24 cellular contexts compared by ENCODE assay signal in genomic region chr12:127760996-127761395, GRCh38.
"Had no signal": no experiment of that assay in that cellular context is flagged by ENCODE, and none has a peak within 500 bp of the region (broad histone marks: within the 10 kb centered on the region; RNA-seq: fewer than 3 reads in every experiment).

No MANE protein-coding gene starts in this region.

- H3K4me2 ChIP-seq: SK-N-SH had no signal

- H3K27ac ChIP-seq: adrenal gland, Peyer's patch, RWPE1, SJCRH30, WERI-Rb-1 had no signal

- H3K36me3 ChIP-seq: adrenal gland, MG63, Peyer's patch, SJCRH30, WERI-Rb-1 had no signal

- ATAC-seq: activated CD4-positive, alpha-beta T cell treated with anti-CD3 and anti-CD28 coated beads for 36 hours; activated CD8-positive, alpha-beta T cell treated with anti-CD3 and anti-CD28 coated beads for 36 hours had no signal

- H3K4me1 ChIP-seq: adrenal gland, Peyer's patch, SJCRH30 had no signal

- H3K4me1 Mint-ChIP-seq: activated CD4-positive, alpha-beta T cell treated with anti-CD3 and anti-CD28 coated beads for 36 hours; activated naive CD8-positive, alpha-beta T cell treated with anti-CD3 and anti-CD28 coated beads, Interleukin-2, amount 10 ng/mL, durations not matched to agents 7 days and 5 days had no signal

- H3K27ac Mint-ChIP-seq: activated CD4-positive, alpha-beta T cell treated with anti-CD3 and anti-CD28 coated beads for 36 hours; activated CD8-positive, alpha-beta T cell treated with anti-CD3 and anti-CD28 coated beads for 36 hours; activated naive CD8-positive, alpha-beta T cell treated with anti-CD3 and anti-CD28 coated beads, Interleukin-2, amount 10 ng/mL, durations not matched to agents 7 days and 5 days; brain had no signal

- DNase-seq: activated CD4-positive, alpha-beta T cell treated with anti-CD3 and anti-CD28 coated beads for 36 hours; activated CD4-positive, alpha-beta T cell treated with anti-CD3 and anti-CD28 coated beads, Interleukin-2, amount 50 U/mL, for 1 hour; activated CD8-positive, alpha-beta memory T cell treated with anti-CD3 and anti-CD28 coated beads, Interleukin-2, amount 50 U/mL, for 48 hours; activated CD8-positive, alpha-beta T cell treated with anti-CD3 and anti-CD28 coated beads for 36 hours; activated naive CD4-positive, alpha-beta T cell treated with anti-CD3 and anti-CD28 coated beads, Interleukin-2, amount 50 U/mL, for 16 hours; activated naive CD8-positive, alpha-beta T cell treated with anti-CD3 and anti-CD28 coated beads, Interleukin-2, amount 10 ng/mL, durations not matched to agents 7 days and 5 days; activated T-cell treated with anti-CD3 and anti-CD28 coated beads, Interleukin-2, amount 50 U/mL, for 1 hour; adrenal gland; MG63; NCI-H1105; NCI-H1436; NCI-H187; NCI-H2081; NCI-H446; NCI-H524; Peyer's patch; Right ventricle myocardium superior; SJCRH30; SK-N-SH; T-helper 1 cell; WERI-Rb-1 had no signal

- H3K36me3 Mint-ChIP-seq: activated naive CD8-positive, alpha-beta T cell treated with anti-CD3 and anti-CD28 coated beads, Interleukin-2, amount 10 ng/mL, durations not matched to agents 7 days and 5 days; brain had no signal

- H3K9me3 ChIP-seq: adrenal gland, MG63, Peyer's patch, SJCRH30, SK-N-SH had no signal

- H3K27me3 Mint-ChIP-seq: activated CD4-positive, alpha-beta T cell treated with anti-CD3 and anti-CD28 coated beads for 36 hours; activated CD8-positive, alpha-beta T cell treated with anti-CD3 and anti-CD28 coated beads for 36 hours; activated naive CD8-positive, alpha-beta T cell treated with anti-CD3 and anti-CD28 coated beads, Interleukin-2, amount 10 ng/mL, durations not matched to agents 7 days and 5 days had no signal

- H3K9ac ChIP-seq: SK-N-SH had no signal

- FAIRE-seq: astrocyte had no signal

- H3K4me3 ChIP-seq: adrenal gland, MG63, Peyer's patch, SJCRH30 had no signal

- H3K27me3 ChIP-seq: adrenal gland, MG63, Peyer's patch, SJCRH30 had no signal

- H3K4me3 Mint-ChIP-seq: activated CD4-positive, alpha-beta T cell treated with anti-CD3 and anti-CD28 coated beads for 36 hours; activated CD8-positive, alpha-beta T cell treated with anti-CD3 and anti-CD28 coated beads for 36 hours; activated naive CD8-positive, alpha-beta T cell treated with anti-CD3 and anti-CD28 coated beads, Interleukin-2, amount 10 ng/mL, durations not matched to agents 7 days and 5 days; brain had no signal
